17 cellular contexts compared by ENCODE assay signal in the genomic region with DNA sequence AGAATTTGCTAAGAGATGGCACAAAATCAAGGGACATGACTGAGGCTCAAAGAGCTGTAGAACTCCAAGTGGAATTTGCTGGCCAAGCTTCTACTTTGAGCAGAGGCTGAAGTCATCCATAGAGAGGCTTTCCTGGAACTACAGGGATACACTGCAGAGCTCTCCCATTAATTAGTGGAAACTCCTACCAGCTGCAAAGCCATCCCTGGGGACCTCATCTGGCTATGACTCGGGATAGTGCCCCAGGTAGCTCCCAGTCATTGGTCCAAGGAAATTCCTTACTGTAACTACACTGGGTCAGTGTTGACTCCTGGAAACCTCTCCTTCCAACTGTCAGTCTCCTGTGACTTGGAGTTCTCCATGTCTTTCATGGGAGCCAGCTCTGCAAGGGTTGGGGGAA. TPM values are rescaled to one million over a fixed set of nuclear protein-coding genes. Genes with fewer than 3 reads are reported as not detected.
DNase-seq lines count a peak whose midpoint lies in the region; ATAC-seq and TF ChIP-seq lines count a peak whose summit lies in the region.
"Had no signal": no experiment of that assay in that cellular context is flagged by ENCODE, and none has a peak within 500 bp of the region (broad histone marks: within the 10 kb centered on the region; RNA-seq: fewer than 3 reads in every experiment).

No MANE protein-coding gene starts in this region.

- peaks cover 59% of the 10 kb centered on the region for H3K4me1 Mint-ChIP-seq in activated CD4-positive, alpha-beta T cell treated with anti-CD3 and anti-CD28 coated beads, Interleukin-2, amount 10 ng/mL, durations not matched to agents 7 days and 5 days
- peaks cover 29 to 60% (median 55%) of the 10 kb centered on the region in 3 donors for H3K4me1 Mint-ChIP-seq in CD8-positive, alpha-beta memory T cell
- H3K4me1 Mint-ChIP-seq in activated CD8-positive, alpha-beta T cell treated with anti-CD3 and anti-CD28 coated beads for 36 hours (ENCODE audit: low read depth), result peaks cover 54% of the 10 kb centered on the region

- H3K36me3 Mint-ChIP-seq in activated CD4-positive, alpha-beta T cell treated with anti-CD3 and anti-CD28 coated beads, Interleukin-2, amount 10 ng/mL, durations not matched to agents 7 days and 5 days (ENCODE audit: low read depth), result peaks cover 6% of the 10 kb centered on the region
- peaks cover 0 to 2% (median 0%) of the 10 kb centered on the region in 3 donors for H3K36me3 Mint-ChIP-seq in CD8-positive, alpha-beta memory T cell
- H3K36me3 Mint-ChIP-seq in activated CD8-positive, alpha-beta T cell treated with anti-CD3 and anti-CD28 coated beads for 36 hours (ENCODE audit: low read depth), result no peaks in the 10 kb centered on the region

- H3K27me3 ChIP-seq in CD8-positive, alpha-beta memory T cell (ENCODE audit: insufficient read depth, low read length, poor library complexity, severe bottlenecking), result no peaks in the 10 kb centered on the region
- H3K27me3 ChIP-seq in right atrium auricular region, result no peaks in the 10 kb centered on the region

- H3K4me3 Mint-ChIP-seq in activated CD4-positive, alpha-beta T cell treated with anti-CD3 and anti-CD28 coated beads, Interleukin-2, amount 10 ng/mL, durations not matched to agents 7 days and 5 days, result no peak overlapping the region
- peak overlapping the region in 2 of 7 donors; percentile 38 to 41 for H3K4me3 Mint-ChIP-seq in CD8-positive, alpha-beta memory T cell
- H3K4me3 Mint-ChIP-seq in activated CD8-positive, alpha-beta T cell treated with anti-CD3 and anti-CD28 coated beads for 36 hours, result no peak overlapping the region

- peak overlapping the region; percentile 17 for H3K27ac Mint-ChIP-seq in activated CD4-positive, alpha-beta T cell treated with anti-CD3 and anti-CD28 coated beads, Interleukin-2, amount 10 ng/mL, durations not matched to agents 7 days and 5 days
- H3K27ac Mint-ChIP-seq in CD8-positive, alpha-beta memory T cell, result peak overlapping the region in 7 of 8 donors; percentile 13 to 98 (median 90)
- peak overlapping the region; percentile 88 for H3K27ac Mint-ChIP-seq in activated CD8-positive, alpha-beta T cell treated with anti-CD3 and anti-CD28 coated beads for 36 hours

- DNase-seq in activated CD4-positive, alpha-beta T cell treated with anti-CD3 and anti-CD28 coated beads, Interleukin-2, amount 10 ng/mL, durations not matched to agents 7 days and 5 days, result no peak
- no peak for DNase-seq in activated CD4-positive, alpha-beta T cell treated with anti-CD3 and anti-CD28 coated beads, Interleukin-2, amount 50 U/mL, for 1 hour
- DNase-seq in CD8-positive, alpha-beta memory T cell, result no peak
- DNase-seq in activated CD8-positive, alpha-beta T cell treated with anti-CD3 and anti-CD28 coated beads for 36 hours, result no peak
- peak; percentile 35 for DNase-seq in islet precursor cell
- no peak for DNase-seq in NCI-H1694 (lab: John Stamatoyannopoulos, UW)
- no peak for DNase-seq in right atrium auricular region (ENCODE audit: low spot score)
- DNase-seq in AG08396 (ENCODE audit: low spot score), result no peak
- DNase-seq: AML-193; DMS79; HCEC 1CT; NCI-H1436 treated with DMSO at 0.1 percent for 48 hours; NCI-H2107; NCI-H226; NCI-H526; NK-92 treated with Interleukin-12 subunit alpha and Interleukin-12 subunit beta, amount 100 ng/mL, for 24 hours had no signal

- POLR2A ChIA-PET in activated CD4-positive, alpha-beta T cell treated with anti-CD3 and anti-CD28 coated beads, Interleukin-2, amount 10 ng/mL, durations not matched to agents 7 days and 5 days (lab: Charles Lee), result no interaction called here
- POLR2A ChIA-PET in CD8-positive, alpha-beta memory T cell (lab: Charles Lee), result interaction anchor here (0.6 to 2.2 kb wide), 3 partner anchors 9 to 12 kb away, joined by 3 to 8 read pairs (median 5); a partner anchor contains a TSS
- POLR2A ChIA-PET in activated CD8-positive, alpha-beta T cell treated with anti-CD3 and anti-CD28 coated beads for 36 hours (lab: Charles Lee), result interaction anchor here (3.8 to 4.7 kb wide), 2 partner anchors 11 to 53 kb away, joined by 49 to 124 read pairs; a partner anchor contains a TSS

- no peaks in the 10 kb centered on the region for H3K9me3 Mint-ChIP-seq in activated CD4-positive, alpha-beta T cell treated with anti-CD3 and anti-CD28 coated beads, Interleukin-2, amount 10 ng/mL, durations not matched to agents 7 days and 5 days
- no peaks in the 10 kb centered on the region for H3K9me3 Mint-ChIP-seq in CD8-positive, alpha-beta memory T cell
- no peaks in the 10 kb centered on the region for H3K9me3 Mint-ChIP-seq in activated CD8-positive, alpha-beta T cell treated with anti-CD3 and anti-CD28 coated beads for 36 hours

- CTCF ChIA-PET in activated CD4-positive, alpha-beta T cell treated with anti-CD3 and anti-CD28 coated beads, Interleukin-2, amount 10 ng/mL, durations not matched to agents 7 days and 5 days (lab: Charles Lee), result interaction anchor here (1.1 to 3.5 kb wide), 6 partner anchors 8 to 53 kb away, joined by 3 to 15 read pairs (median 4); a partner anchor contains a TSS
- CTCF ChIA-PET in CD8-positive, alpha-beta memory T cell (lab: Charles Lee), result no interaction called here
- CTCF ChIA-PET in activated CD8-positive, alpha-beta T cell treated with anti-CD3 and anti-CD28 coated beads for 36 hours (lab: Charles Lee), result interaction anchor here (0.8 to 1.1 kb wide), 5 partner anchors 9 to 57 kb away, joined by 3 to 4 read pairs (median 3); no protein-coding TSS in a partner anchor

- no peak overlapping the region for H3K4me3 ChIP-seq in CD8-positive, alpha-beta memory T cell (ENCODE audit: low read length)
- no peak overlapping the region for H3K4me3 ChIP-seq in right atrium auricular region

- H3K27me3 Mint-ChIP-seq in activated CD4-positive, alpha-beta T cell treated with anti-CD3 and anti-CD28 coated beads, Interleukin-2, amount 10 ng/mL, durations not matched to agents 7 days and 5 days, result no peaks in the 10 kb centered on the region
- no peaks in the 10 kb centered on the region for H3K27me3 Mint-ChIP-seq in CD8-positive, alpha-beta memory T cell
- H3K27me3 Mint-ChIP-seq in activated CD8-positive, alpha-beta T cell treated with anti-CD3 and anti-CD28 coated beads for 36 hours, result no peaks in the 10 kb centered on the region

- no peak for ATAC-seq in activated CD8-positive, alpha-beta T cell treated with anti-CD3 and anti-CD28 coated beads for 36 hours

- H3K9me3 ChIP-seq in CD8-positive, alpha-beta memory T cell (ENCODE audit: low read length), result no peaks in the 10 kb centered on the region
- no peaks in the 10 kb centered on the region for H3K9me3 ChIP-seq in right atrium auricular region

- no peak overlapping the region for H3K27ac ChIP-seq in CD8-positive, alpha-beta memory T cell (ENCODE audit: low read depth, low read length)
- no peak overlapping the region for H3K27ac ChIP-seq in right atrium auricular region
- H3K27ac ChIP-seq: RWPE1 had no signal

- no peak for TF ChIP-seq CTCF in activated CD8-positive, alpha-beta T cell treated with anti-CD3 and anti-CD28 coated beads for 36 hours (IDR thresholded peaks at IDR 0.05)
- TF ChIP-seq CTCF in right atrium auricular region (IDR thresholded peaks at IDR 0.05), result no peak

- H3K36me3 ChIP-seq in CD8-positive, alpha-beta memory T cell (ENCODE audit: insufficient read depth, low read length), result no peaks in the 10 kb centered on the region
- H3K36me3 ChIP-seq in right atrium auricular region, result no peaks in the 10 kb centered on the region

- intact Hi-C loops in activated CD8-positive, alpha-beta T cell treated with anti-CD3 and anti-CD28 coated beads for 36 hours (cut with micrococcal nuclease), result no loop called here

- peaks cover 29% of the 10 kb centered on the region for H3K4me1 ChIP-seq in CD8-positive, alpha-beta memory T cell (ENCODE audit: insufficient read depth, low read length)
- peaks cover 0 to 15% of the 10 kb centered on the region in 2 donors for H3K4me1 ChIP-seq in right atrium auricular region

RNA-seq across cellular contexts. Expression of a gene that starts 10.5 kb away (rescaled TPM):
- 10 to 100 TPM; 39.7 to 41.1 TPM for total RNA-seq in activated CD4-positive, alpha-beta T cell treated with anti-CD3 and anti-CD28 coated beads, Interleukin-2, amount 10 ng/mL, durations not matched to agents 7 days and 5 days
- total RNA-seq in CD8-positive, alpha-beta memory T cell, result 100 to 1,000 TPM; 107 to 109 TPM
- 51.4 TPM for polyA plus RNA-seq in CD8-positive, alpha-beta memory T cell
- total RNA-seq in activated CD8-positive, alpha-beta T cell treated with anti-CD3 and anti-CD28 coated beads for 36 hours, result 10 to 100 TPM; 38.3 to 40.6 TPM
- 10 to 100 TPM; 13.9 to 17.9 TPM for total RNA-seq in right atrium auricular region

RNA-seq across cellular contexts. Expression of a gene that starts 52.7 kb away (rescaled TPM):
- 10 to 100 TPM; 54.2 to 55.8 TPM for total RNA-seq in activated CD4-positive, alpha-beta T cell treated with anti-CD3 and anti-CD28 coated beads, Interleukin-2, amount 10 ng/mL, durations not matched to agents 7 days and 5 days
- total RNA-seq in CD8-positive, alpha-beta memory T cell, result 10 to 100 TPM; 77.4 to 80.8 TPM
- polyA plus RNA-seq in CD8-positive, alpha-beta memory T cell, result 65.4 TPM
- 10 to 100 TPM; 54.9 to 55.3 TPM for total RNA-seq in activated CD8-positive, alpha-beta T cell treated with anti-CD3 and anti-CD28 coated beads for 36 hours
- 10 to 100 TPM; 17.8 to 19.1 TPM for total RNA-seq in right atrium auricular region

Comparison
In these comparisons a context has a peak if more than half of its experiments do, and no peak if none do; other contexts are left out.
1. H3K27ac Mint-ChIP-seq: peak in every context shown above with its lines; median percentile 90 in CD8-positive, alpha-beta memory T cell; 88 in activated CD8-positive, alpha-beta T cell treated with anti-CD3 and anti-CD28 coated beads for 36 hours; 17 in activated CD4-positive, alpha-beta T cell treated with anti-CD3 and anti-CD28 coated beads, Interleukin-2, amount 10 ng/mL, durations not matched to agents 7 days and 5 days.